ENCODE assay signal across 18 cellular contexts in genomic region chrX:68897118-68897517, GRCh38.
"Had no signal": no experiment of that assay in that cellular context is flagged by ENCODE, and none has a peak within 500 bp of the region (broad histone marks: within the 10 kb centered on the region; RNA-seq: fewer than 3 reads in every experiment).

No MANE protein-coding gene starts in this region.

- H3K36me3 ChIP-seq: gastrocnemius medialis, left lung, lower lobe of right lung, right lobe of liver had no signal

- H3K27ac ChIP-seq: dorsolateral prefrontal cortex, left lung, lower lobe of right lung, parathyroid adenoma, psoas muscle, right lobe of liver had no signal

- H3K4me3 ChIP-seq: dorsolateral prefrontal cortex, gastrocnemius medialis, left lung, lower lobe of right lung, psoas muscle, right lobe of liver had no signal

- H3K27me3 ChIP-seq: gastrocnemius medialis, left lung, right lobe of liver had no signal

- ATAC-seq: esophagus mucosa; gastrocnemius medialis; left lung; lower lobe of right lung; natural killer cell treated with Interleukin-12 subunit alpha and Interleukin-12 subunit beta and Interleukin-15 and Interleukin-18, amount 100 ng/mL, for 72 hours; psoas muscle; right lobe of liver; stimulated activated naive B cell treated with anti-CD40 and anti-IgM and Interleukin-4, amounts not matched to agents 10 μg/mL and 1 μg/mL and 100 μg/mL, for 72 hours; stimulated activated naive CD8-positive, alpha-beta T cell treated with anti-CD3 and anti-CD28 coated beads, Interleukin-15, amount 100 ng/mL, for 72 hours had no signal

- H3K9ac ChIP-seq: parathyroid adenoma had no signal

- H3K9me3 ChIP-seq: gastrocnemius medialis, left lung, lower lobe of right lung, psoas muscle, right lobe of liver had no signal

- DNase-seq: cortex of kidney; dorsolateral prefrontal cortex; effector CD8-positive, alpha-beta T cell; gastrocnemius medialis; left lung; lower lobe of right lung; midbrain; psoas muscle; retina; right lobe of liver; stimulated activated CD4-positive, alpha-beta T cell treated with anti-CD3 and anti-CD28 coated beads, Interleukin-2, amount 100 ng/mL, for 24 hours; stimulated activated CD4-positive, alpha-beta T cell treated with anti-CD3 and anti-CD28 coated beads, Interleukin-4, amount 100 ng/mL, for 4 hours; stimulated activated naive B cell treated with anti-CD40 and anti-IgM and Interleukin-4, amounts not matched to agents 10 μg/mL and 1 μg/mL and 100 μg/mL, for 72 hours; stimulated activated naive CD8-positive, alpha-beta T cell treated with anti-CD3 and anti-CD28 coated beads, Interleukin-15, amount 100 ng/mL, for 72 hours; trophoblast cell had no signal
